In the genomic region with DNA sequence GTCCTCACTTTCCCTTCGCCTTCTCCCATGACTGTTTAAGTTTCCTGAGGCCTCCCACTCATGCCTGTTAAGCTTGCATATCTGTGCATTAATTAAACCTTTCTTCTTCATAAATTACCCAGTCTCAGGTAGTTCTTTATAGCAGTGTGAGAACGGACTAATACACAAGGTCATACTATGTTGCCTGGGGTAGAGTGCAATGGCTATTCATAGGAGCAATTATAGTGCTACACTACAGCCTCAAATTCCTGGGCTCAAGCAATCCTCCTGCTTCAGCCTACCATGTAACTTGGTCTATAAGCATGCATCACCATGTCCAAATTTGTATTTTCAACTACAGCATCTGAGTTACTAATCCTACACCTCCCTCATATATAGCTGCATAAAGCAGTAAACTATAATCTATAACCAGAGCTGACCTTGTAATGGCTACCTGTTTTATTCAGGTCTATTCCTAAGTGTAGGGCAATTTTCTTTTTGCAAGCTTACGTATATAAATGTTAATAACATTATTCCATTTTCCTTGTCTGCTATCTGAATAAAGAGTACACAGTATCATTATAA, we compare ENCODE assay signal across 26 cellular contexts.
"Had no signal": no experiment of that assay in that cellular context is flagged by ENCODE, and none has a peak within 500 bp of the region (broad histone marks: within the 10 kb centered on the region; RNA-seq: fewer than 3 reads in every experiment).

No MANE protein-coding gene starts in this region.

- ATAC-seq: esophagus mucosa; gastrocnemius medialis; naive thymus-derived CD8-positive, alpha-beta T cell; stimulated activated memory B cell treated with anti-CD40 and anti-IgM and Interleukin-4, amounts not matched to agents 10 μg/mL and 1 μg/mL and 100 μg/mL, for 72 hours; stimulated activated naive CD8-positive, alpha-beta T cell treated with anti-CD3 and anti-CD28 coated beads, Interleukin-15, amount 100 ng/mL, for 72 hours; upper lobe of right lung had no signal

- H3K27ac ChIP-seq: colonic mucosa, epithelial cell of prostate, gastrocnemius medialis, neural progenitor cell, parathyroid adenoma, sigmoid colon, suprapubic skin, upper lobe of right lung, uterus had no signal

- H3K9me3 Mint-ChIP-seq: dendritic cell treated with granulocyte-macrophage colony-stimulating factor and Interleukin-4, amounts not matched to agents 40 ng/mL and 50 ng/mL, for 4 days; endodermal cell; mesothelial cell of epicardium; naive thymus-derived CD8-positive, alpha-beta T cell; neural progenitor cell; stimulated activated memory B cell treated with anti-CD40 and anti-IgM and Interleukin-4, amounts not matched to agents 10 μg/mL and 1 μg/mL and 100 μg/mL, for 72 hours; stimulated activated naive CD8-positive, alpha-beta T cell treated with anti-CD3 and anti-CD28 coated beads, Interleukin-15, amount 100 ng/mL, for 72 hours had no signal

- H3K4me3 Mint-ChIP-seq: dendritic cell treated with granulocyte-macrophage colony-stimulating factor and Interleukin-4, amounts not matched to agents 40 ng/mL and 50 ng/mL, for 4 days; endodermal cell; mesothelial cell of epicardium; naive thymus-derived CD8-positive, alpha-beta T cell; neural progenitor cell; stimulated activated memory B cell treated with anti-CD40 and anti-IgM and Interleukin-4, amounts not matched to agents 10 μg/mL and 1 μg/mL and 100 μg/mL, for 72 hours; stimulated activated naive CD8-positive, alpha-beta T cell treated with anti-CD3 and anti-CD28 coated beads, Interleukin-15, amount 100 ng/mL, for 72 hours had no signal

- H3K27me3 ChIP-seq: colonic mucosa, gastrocnemius medialis, neural progenitor cell, sigmoid colon, suprapubic skin, transverse colon, upper lobe of right lung, uterus had no signal

- H3K4me1 ChIP-seq: neural progenitor cell, upper lobe of right lung, uterus had no signal

- H3K4me3 ChIP-seq: colonic mucosa, gastrocnemius medialis, neural progenitor cell, sigmoid colon, suprapubic skin, transverse colon, upper lobe of right lung, uterus had no signal

- H3K9me3 ChIP-seq: colonic mucosa, gastrocnemius medialis, sigmoid colon, suprapubic skin, transverse colon, upper lobe of right lung, uterus had no signal

- H3K27me3 Mint-ChIP-seq: dendritic cell treated with granulocyte-macrophage colony-stimulating factor and Interleukin-4, amounts not matched to agents 40 ng/mL and 50 ng/mL, for 4 days; naive thymus-derived CD8-positive, alpha-beta T cell; progenitor cell of endocrine pancreas; stimulated activated memory B cell treated with anti-CD40 and anti-IgM and Interleukin-4, amounts not matched to agents 10 μg/mL and 1 μg/mL and 100 μg/mL, for 72 hours; stimulated activated naive CD8-positive, alpha-beta T cell treated with anti-CD3 and anti-CD28 coated beads, Interleukin-15, amount 100 ng/mL, for 72 hours had no signal

- H3K4me1 Mint-ChIP-seq: neural progenitor cell; stimulated activated memory B cell treated with anti-CD40 and anti-IgM and Interleukin-4, amounts not matched to agents 10 μg/mL and 1 μg/mL and 100 μg/mL, for 72 hours had no signal

- DNase-seq: caudate nucleus; colonic mucosa; effector CD8-positive, alpha-beta T cell; endodermal cell; foreskin fibroblast; gastrocnemius medialis; head of caudate nucleus; hippocampal formation; mesenchymal stem cell; naive thymus-derived CD8-positive, alpha-beta T cell; sigmoid colon; stimulated activated CD4-positive, alpha-beta T cell treated with anti-CD3 and anti-CD28 coated beads, Interleukin-2, amount 100 ng/mL, for 24 hours; stimulated activated CD4-positive, alpha-beta T cell treated with anti-CD3 and anti-CD28 coated beads, Interleukin-4, amount 100 ng/mL, for 24 hours; stimulated activated naive CD8-positive, alpha-beta T cell treated with anti-CD3 and anti-CD28 coated beads, Interleukin-15, amount 100 ng/mL, for 72 hours; transverse colon; upper lobe of right lung; uterus had no signal

- H3K36me3 ChIP-seq: colonic mucosa, neural progenitor cell, uterus had no signal

- H3K27ac Mint-ChIP-seq: dendritic cell treated with granulocyte-macrophage colony-stimulating factor and Interleukin-4, amounts not matched to agents 40 ng/mL and 50 ng/mL, for 4 days; endodermal cell; mesothelial cell of epicardium; neural progenitor cell; progenitor cell of endocrine pancreas; stimulated activated memory B cell treated with anti-CD40 and anti-IgM and Interleukin-4, amounts not matched to agents 10 μg/mL and 1 μg/mL and 100 μg/mL, for 72 hours had no signal
